13 cellular contexts compared by ENCODE assay signal in the genomic region with DNA sequence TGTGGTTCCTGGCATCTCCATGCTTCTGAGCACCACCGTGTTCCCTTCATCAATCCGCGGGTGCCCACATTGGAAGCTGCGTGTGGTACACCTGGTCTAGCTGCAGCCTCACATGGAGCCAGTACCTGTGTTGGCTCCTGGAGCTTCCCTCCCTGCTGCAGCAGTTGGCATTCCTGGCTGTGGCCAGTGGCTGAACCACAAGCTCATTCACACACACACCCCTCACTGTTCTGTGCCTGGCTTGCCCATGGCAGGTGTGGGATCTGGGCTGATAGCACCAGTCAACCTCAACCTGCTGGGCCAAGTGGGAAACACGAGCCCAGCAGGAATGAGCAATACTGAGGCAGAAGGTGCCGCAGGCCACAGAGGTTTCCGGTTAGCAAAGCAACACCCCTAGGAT.
"Had no signal": no experiment of that assay in that cellular context is flagged by ENCODE, and none has a peak within 500 bp of the region (broad histone marks: within the 10 kb centered on the region; RNA-seq: fewer than 3 reads in every experiment).

No MANE protein-coding gene starts in this region.

- H3K9me3 ChIP-seq: esophagus muscularis mucosa, gastrocnemius medialis, ovary, right atrium auricular region, tibial artery had no signal

- H3K4me1 ChIP-seq: esophagus muscularis mucosa, gastrocnemius medialis, right atrium auricular region, tibial artery had no signal

- FAIRE-seq: endometrium had no signal

- H3K27me3 ChIP-seq: esophagus muscularis mucosa, gastrocnemius medialis, ovary, right atrium auricular region, tibial artery had no signal

- H3K4me3 ChIP-seq: esophagus muscularis mucosa, gastrocnemius medialis, ovary, right atrium auricular region, smooth muscle cell, tibial artery had no signal

- H3K27ac ChIP-seq: esophagus muscularis mucosa, gastrocnemius medialis, ovary, right atrium auricular region, tibial artery had no signal

- H3K4me2 ChIP-seq: smooth muscle cell had no signal

- H3K36me3 ChIP-seq: esophagus muscularis mucosa, gastrocnemius medialis, ovary, right atrium auricular region, tibial artery had no signal

- DNase-seq: effector memory CD4-positive, alpha-beta T cell; gastrocnemius medialis; mammary epithelial cell; naive thymus-derived CD8-positive, alpha-beta T cell; stimulated activated CD4-positive, alpha-beta T cell treated with anti-CD3 and anti-CD28 coated beads, Interleukin-4, amount 100 ng/mL, for 1 hour; stimulated activated CD8-positive, alpha-beta memory T cell treated with anti-CD3 and anti-CD28 coated beads, Interleukin-4, amount 100 ng/mL, for 48 hours; tibial artery had no signal

- ATAC-seq: gastrocnemius medialis; naive thymus-derived CD8-positive, alpha-beta T cell; stimulated activated effector memory CD8-positive, alpha-beta T cell treated with anti-CD3 and anti-CD28 coated beads, Interleukin-12 subunit alpha, Interleukin-12 subunit beta, amount 100 ng/mL, for 72 hours had no signal
